ENCODE assay signal across 16 cellular contexts in the genomic region with DNA sequence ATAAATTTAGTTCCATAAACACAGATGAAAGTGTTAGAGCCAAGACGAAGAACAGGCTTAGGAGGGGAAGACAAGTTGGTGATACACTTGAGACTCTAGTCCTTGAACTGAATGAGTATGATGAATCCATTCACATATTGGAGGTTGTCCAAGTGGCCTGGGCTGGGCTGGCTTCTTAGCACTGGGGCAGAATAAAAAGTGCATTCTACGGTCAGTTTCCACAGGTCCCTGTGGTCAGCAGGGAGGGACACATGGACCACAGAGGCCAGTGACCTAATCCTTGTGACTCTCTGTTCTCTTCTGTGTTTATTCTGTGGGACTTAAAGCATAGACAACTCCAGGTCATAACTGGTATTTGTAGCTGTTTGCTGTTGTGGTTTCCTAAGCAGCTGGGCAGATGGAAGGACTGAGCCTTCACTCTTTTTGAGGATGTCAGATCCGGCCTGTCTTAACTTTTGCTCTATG.
A peak's percentile ranks its signal among the peaks of the same experiment; 100 is the strongest.
DNase-seq lines count a peak whose midpoint lies in the region; ATAC-seq and FAIRE-seq lines count a peak whose summit lies in the region.
"Had no signal": no experiment of that assay in that cellular context is flagged by ENCODE, and none has a peak within 500 bp of the region (broad histone marks: within the 10 kb centered on the region; RNA-seq: fewer than 3 reads in every experiment).

No MANE protein-coding gene starts in this region.

- no peaks in the 10 kb centered on the region for H3K36me3 ChIP-seq in small intestine (ENCODE audit: control insufficient read depth in 2 of 2, insufficient read depth in 2 of 2, low read length in 2 of 2)
- H3K36me3 ChIP-seq: prostate gland had no signal

- FAIRE-seq in small intestine (lab: Jason Lieb, UNC) = no peak

- ATAC-seq in HG02840 (IDR thresholded peaks at IDR 0.05; ENCODE audit: low FRiP score, unreplicated experiment) = no peak

- peak overlapping the region in 1 of 2 donors; percentile 43 for H3K27ac ChIP-seq in small intestine (ENCODE audit: low read depth in 1 of 2, low read length in 1 of 2)
- H3K27ac ChIP-seq: prostate gland had no signal

- H3K9me3 ChIP-seq in small intestine (ENCODE audit: control insufficient read depth, low read depth) = no peaks in the 10 kb centered on the region
- H3K9me3 ChIP-seq: prostate gland, SK-N-SH had no signal

- no peaks in the 10 kb centered on the region for H3K4me1 ChIP-seq in small intestine (ENCODE audit: control insufficient read depth in 2 of 2, insufficient read depth in 1 of 2, low read depth in 1 of 2, low read length in 1 of 2)

- DNase-seq in EL = peak; percentile 30
- DNase-seq in amniotic epithelial cell (ENCODE audit: low read depth) = peak; percentile 89
- peak; percentile 97 for DNase-seq in iris pigment epithelial cell (ENCODE audit: low read depth)
- DNase-seq in small intestine = peak; percentile 5
- no peak for DNase-seq in NCI-H2227 (lab: John Stamatoyannopoulos, UW; ENCODE audit: unreplicated experiment)
- no peak for DNase-seq in NCI-H1417 treated with DMSO at 0.1 percent for 48 hours (lab: John Stamatoyannopoulos, UW)
- DNase-seq in stimulated activated CD4-positive, alpha-beta T cell treated with anti-CD3 and anti-CD28 coated beads, Interleukin-12 subunit alpha, Interleukin-12 subunit beta, amount 100 ng/mL, for 4 hours = no peak
- DNase-seq: activated CD4-positive, alpha-beta T cell treated with anti-CD3 and anti-CD28 coated beads for 48 hours; C1 segment of cervical spinal cord; cortex of kidney; NCI-H1105 treated with DMSO at 0.1 percent for 48 hours; NCI-H748 treated with DMSO at 0.1 percent for 48 hours; SK-N-SH had no signal

- H3K4me3 ChIP-seq in small intestine (ENCODE audit: low read depth in 1 of 2, low read length in 2 of 2) = no peak overlapping the region
- H3K4me3 ChIP-seq: lung, prostate gland had no signal

- WGBS in small intestine, 3 donors = 65 to 79% (median 72%) methylated on average over 3 of the region's 3 CpGs

- H3K27me3 ChIP-seq in small intestine (ENCODE audit: control insufficient read depth in 2 of 2, insufficient read depth in 2 of 2, low read length in 2 of 2) = no peaks in the 10 kb centered on the region

Comparison
In these comparisons a context has a peak if more than half of its experiments do, and no peak if none do; other contexts are left out.
1. DNase-seq: peak in EL (single experiment), amniotic epithelial cell (single experiment), iris pigment epithelial cell (single experiment) and small intestine (single experiment); none in NCI-H2227 (single experiment), NCI-H1417 treated with DMSO at 0.1 percent for 48 hours (single experiment) and stimulated activated CD4-positive, alpha-beta T cell treated with anti-CD3 and anti-CD28 coated beads, Interleukin-12 subunit alpha, Interleukin-12 subunit beta, amount 100 ng/mL, for 4 hours (single experiment).